11 cellular contexts compared by ENCODE assay signal in the genomic region with DNA sequence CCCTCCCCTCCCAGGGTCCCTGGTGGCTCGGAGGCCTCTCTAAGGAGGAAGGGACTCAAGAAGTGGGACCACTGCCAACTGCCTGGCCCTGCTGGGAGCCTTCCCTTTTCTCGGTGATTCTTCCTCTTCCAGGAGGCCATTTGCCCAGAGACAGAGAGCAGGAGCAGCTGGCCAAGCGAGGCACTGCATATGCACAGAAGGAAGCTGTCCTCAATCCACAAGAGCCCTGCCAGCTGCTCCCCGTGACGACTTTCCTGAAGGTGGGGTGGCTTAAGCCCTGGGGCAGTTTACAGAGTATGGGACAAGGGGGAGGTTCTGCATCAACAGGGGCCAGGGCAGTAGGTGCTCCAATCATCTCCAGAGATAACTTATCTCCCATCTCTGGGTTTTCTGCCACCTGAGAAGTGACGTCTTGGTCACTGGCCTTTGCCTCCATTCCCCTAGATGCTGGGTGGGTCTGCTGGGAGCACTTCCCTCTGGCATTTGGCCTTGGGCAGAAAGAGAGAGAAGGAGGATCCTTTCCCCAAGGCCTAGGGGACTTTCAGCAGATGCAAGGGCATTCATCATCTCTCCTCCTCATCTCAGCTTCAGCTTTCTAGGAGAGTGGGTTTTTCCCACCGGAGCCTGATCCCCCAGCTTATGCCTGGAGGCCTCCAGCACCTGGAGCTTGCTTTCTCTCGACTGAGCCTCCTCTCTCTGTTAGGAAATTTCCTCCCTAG. TPM values are rescaled to one million over a fixed set of nuclear protein-coding genes. Genes with fewer than 3 reads are reported as not detected.
A peak's percentile ranks its signal among the peaks of the same experiment; 100 is the strongest.
DNase-seq lines count a peak whose midpoint lies in the region; ATAC-seq and TF ChIP-seq lines count a peak whose summit lies in the region.
"Had no signal": no experiment of that assay in that cellular context is flagged by ENCODE, and none has a peak within 500 bp of the region (broad histone marks: within the 10 kb centered on the region; RNA-seq: fewer than 3 reads in every experiment).

No MANE protein-coding gene starts in this region.

- no peak for TF ChIP-seq POLR2A in esophagus muscularis mucosa (IDR thresholded peaks at IDR 0.05; ENCODE audit: low read depth)

- H3K27me3 ChIP-seq in esophagus muscularis mucosa (no peaks in the 10 kb centered on the region), neural progenitor cell (peaks cover 7% of the 10 kb centered on the region)

- H3K9me3 Mint-ChIP-seq in neural progenitor cell: no peaks in the 10 kb centered on the region
- H3K9me3 Mint-ChIP-seq: CD8-positive, alpha-beta T cell had no signal

- H3K4me3 Mint-ChIP-seq in neural progenitor cell: no peak overlapping the region
- H3K4me3 Mint-ChIP-seq: activated CD8-positive, alpha-beta T cell treated with anti-CD3 and anti-CD28 coated beads, Interleukin-2, amount 10 ng/mL, durations not matched to agents 7 days and 5 days; CD8-positive, alpha-beta T cell had no signal

- H4K20me1 ChIP-seq in neural progenitor cell (ENCODE audit: low read depth): no peaks in the 10 kb centered on the region

- no peak overlapping the region for H3K9ac ChIP-seq in neural progenitor cell

- H2AFZ ChIP-seq in neural progenitor cell (replicated peaks): no peak overlapping the region

- H3K4me1 Mint-ChIP-seq in neural progenitor cell: peaks cover 81% of the 10 kb centered on the region

- H3K4me3 ChIP-seq in esophagus muscularis mucosa (no peak overlapping the region), neural progenitor cell (no peak overlapping the region)

- H3K36me3 ChIP-seq in esophagus muscularis mucosa (no peaks in the 10 kb centered on the region), neural progenitor cell (no peaks in the 10 kb centered on the region)

- H3K79me2 ChIP-seq in neural progenitor cell (ENCODE audit: low read depth): no peaks in the 10 kb centered on the region

- peaks cover 20 to 44% (median 42%) of the 10 kb centered on the region in 4 donors for H3K4me1 ChIP-seq in esophagus muscularis mucosa
- H3K4me1 ChIP-seq in neural progenitor cell: peaks cover 64% of the 10 kb centered on the region

- H3K9me3 ChIP-seq in esophagus muscularis mucosa (no peaks in the 10 kb centered on the region), neural progenitor cell (ENCODE audit: low read depth) (no peaks in the 10 kb centered on the region)

- H3K36me3 Mint-ChIP-seq in neural progenitor cell: no peaks in the 10 kb centered on the region
- H3K36me3 Mint-ChIP-seq: CD8-positive, alpha-beta T cell had no signal

- peak overlapping the region; percentile 63 for H3K4me2 ChIP-seq in neural progenitor cell

- no peak for TF ChIP-seq EP300 in esophagus muscularis mucosa (IDR thresholded peaks at IDR 0.05)

- TF ChIP-seq CTCF in esophagus muscularis mucosa (IDR thresholded peaks at IDR 0.05) (no peak), neural progenitor cell (IDR thresholded peaks at IDR 0.05) (no peak)

- ATAC-seq in HG02840 (IDR thresholded peaks at IDR 0.05; ENCODE audit: low FRiP score, unreplicated experiment) (no peak), HG03457 (IDR thresholded peaks at IDR 0.05; ENCODE audit: unreplicated experiment) (no peak)
- ATAC-seq: activated CD8-positive, alpha-beta T cell treated with anti-CD3 and anti-CD28 coated beads, Interleukin-2, amount 10 ng/mL, durations not matched to agents 7 days and 5 days; CD8-positive, alpha-beta T cell had no signal

- intact Hi-C loops in esophagus muscularis mucosa (cut with DNase I): no loop called here

- DNase-seq in Ammon's horn (ENCODE audit: low spot score) (peak; percentile 82), KBM-7 (peak; percentile 66), esophagus muscularis mucosa (ENCODE audit: extremely low spot score) (peak; percentile 91), neural progenitor cell (ENCODE audit: low spot score) (no peak), RPMI8226 (no peak)
- no peak for DNase-seq in activated CD4-positive, CD25-positive, alpha-beta regulatory T cell treated with anti-CD3 and anti-CD28 coated beads, Interleukin-2, amount 50 U/mL, for 72 hours
- DNase-seq: activated CD8-positive, alpha-beta T cell treated with anti-CD3 and anti-CD28 coated beads, Interleukin-2, amount 10 ng/mL, durations not matched to agents 7 days and 5 days; CD8-positive, alpha-beta T cell had no signal

- H3K27ac ChIP-seq in esophagus muscularis mucosa (replicated peaks in 1 of 4) (peak overlapping the region in 1 of 4 donors; percentile 68), neural progenitor cell (no peak overlapping the region)

- H3K27ac Mint-ChIP-seq in neural progenitor cell: peak overlapping the region; percentile 8
- H3K27ac Mint-ChIP-seq: activated CD8-positive, alpha-beta T cell treated with anti-CD3 and anti-CD28 coated beads, Interleukin-2, amount 10 ng/mL, durations not matched to agents 7 days and 5 days; CD8-positive, alpha-beta T cell had no signal

- WGBS in esophagus muscularis mucosa: 54% methylated on average over 7 of the region's 8 CpGs

- H3K27me3 Mint-ChIP-seq in neural progenitor cell (ENCODE audit: insufficient read depth, low read depth): peaks cover 13% of the 10 kb centered on the region

- H3F3A ChIP-seq in neural progenitor cell (ENCODE audit: low read depth): peaks cover 14% of the 10 kb centered on the region

- in situ Hi-C loops in KBM-7 (cut with MboI; ENCODE audit: low pct_unique_long_range_greater_than_20kb, low sequenced_read_pairs): no loop called here

RNA-seq across cellular contexts. Expression of a gene that starts 28.5 kb away (rescaled TPM):
- total RNA-seq in esophagus muscularis mucosa (not detected), neural progenitor cell (ENCODE audit: low replicate concordance) (not detected in 2 replicates)
- total RNA-seq: activated CD8-positive, alpha-beta T cell treated with anti-CD3 and anti-CD28 coated beads, Interleukin-2, amount 10 ng/mL, durations not matched to agents 7 days and 5 days; CD8-positive, alpha-beta T cell; osteoblast had no signal

Comparison
In these comparisons a context has a peak if more than half of its experiments do, and no peak if none do; other contexts are left out.
1. DNase-seq: peak in Ammon's horn (single experiment), KBM-7 (single experiment) and esophagus muscularis mucosa (single experiment); none in neural progenitor cell (single experiment), activated CD4-positive, CD25-positive, alpha-beta regulatory T cell treated with anti-CD3 and anti-CD28 coated beads, Interleukin-2, amount 50 U/mL, for 72 hours (single experiment) and RPMI8226 (single experiment).